In genomic region chr15:95716708-95717107, GRCh38 we compare ENCODE assay signal across 21 cellular contexts.
"Had no signal": no experiment of that assay in that cellular context is flagged by ENCODE, and none has a peak within 500 bp of the region (broad histone marks: within the 10 kb centered on the region; RNA-seq: fewer than 3 reads in every experiment).

No MANE protein-coding gene starts in this region.

- H3K27me3 ChIP-seq: ascending aorta, Peyer's patch, SJCRH30 had no signal

- H3K36me3 Mint-ChIP-seq: activated naive CD8-positive, alpha-beta T cell treated with anti-CD3 and anti-CD28 coated beads, Interleukin-2, amount 10 ng/mL, durations not matched to agents 7 days and 5 days had no signal

- H3K9me3 Mint-ChIP-seq: activated naive CD8-positive, alpha-beta T cell treated with anti-CD3 and anti-CD28 coated beads, Interleukin-2, amount 10 ng/mL, durations not matched to agents 7 days and 5 days had no signal

- H3K4me3 ChIP-seq: ascending aorta, body of pancreas, Peyer's patch, SJCRH30 had no signal

- H3K9me3 ChIP-seq: ascending aorta, body of pancreas, Peyer's patch, SJCRH30 had no signal

- H3K4me2 ChIP-seq: SK-N-SH had no signal

- DNase-seq: activated CD4-positive, alpha-beta T cell treated with anti-CD3 and anti-CD28 coated beads for 4 hours; activated CD8-positive, alpha-beta memory T cell treated with anti-CD3 and anti-CD28 coated beads, Interleukin-2, amount 50 U/mL, for 48 hours; activated CD8-positive, alpha-beta T cell treated with anti-CD3 and anti-CD28 coated beads, Interleukin-2, amount 10 ng/mL, durations not matched to agents 7 days and 5 days; activated naive CD4-positive, alpha-beta T cell treated with anti-CD3 and anti-CD28 coated beads, Interleukin-2, amount 50 U/mL, for 16 hours; activated naive CD8-positive, alpha-beta T cell treated with anti-CD3 and anti-CD28 coated beads, Interleukin-2, amount 10 ng/mL, durations not matched to agents 7 days and 5 days; activated T-cell treated with anti-CD3 and anti-CD28 coated beads, Interleukin-2, amount 50 U/mL, for 1 hour; body of pancreas; KBM-7; NCI-H1048; NCI-H146; NCI-H187 treated with DMSO at 0.1 percent for 48 hours; NCI-H2081 treated with DMSO at 0.1 percent for 48 hours; NCI-H446; Peyer's patch; Right ventricle myocardium superior; SK-N-SH; T-helper 1 cell had no signal

- H3K4me3 Mint-ChIP-seq: activated CD8-positive, alpha-beta T cell treated with anti-CD3 and anti-CD28 coated beads, Interleukin-2, amount 10 ng/mL, durations not matched to agents 7 days and 5 days; activated naive CD8-positive, alpha-beta T cell treated with anti-CD3 and anti-CD28 coated beads, Interleukin-2, amount 10 ng/mL, durations not matched to agents 7 days and 5 days had no signal

- H3K9ac ChIP-seq: SK-N-SH had no signal

- ATAC-seq: activated CD8-positive, alpha-beta T cell treated with anti-CD3 and anti-CD28 coated beads, Interleukin-2, amount 10 ng/mL, durations not matched to agents 7 days and 5 days; body of pancreas had no signal

- H3K4me1 Mint-ChIP-seq: activated naive CD8-positive, alpha-beta T cell treated with anti-CD3 and anti-CD28 coated beads, Interleukin-2, amount 10 ng/mL, durations not matched to agents 7 days and 5 days had no signal

- H3K27ac Mint-ChIP-seq: activated CD8-positive, alpha-beta T cell treated with anti-CD3 and anti-CD28 coated beads, Interleukin-2, amount 10 ng/mL, durations not matched to agents 7 days and 5 days; activated naive CD8-positive, alpha-beta T cell treated with anti-CD3 and anti-CD28 coated beads, Interleukin-2, amount 10 ng/mL, durations not matched to agents 7 days and 5 days had no signal

- H3K36me3 ChIP-seq: ascending aorta, Peyer's patch, SJCRH30 had no signal

- H3K4me1 ChIP-seq: body of pancreas, Peyer's patch had no signal

- H3K27ac ChIP-seq: body of pancreas, Peyer's patch, RWPE1, VCaP had no signal
